8 cellular contexts compared by ENCODE assay signal in the genomic region with DNA sequence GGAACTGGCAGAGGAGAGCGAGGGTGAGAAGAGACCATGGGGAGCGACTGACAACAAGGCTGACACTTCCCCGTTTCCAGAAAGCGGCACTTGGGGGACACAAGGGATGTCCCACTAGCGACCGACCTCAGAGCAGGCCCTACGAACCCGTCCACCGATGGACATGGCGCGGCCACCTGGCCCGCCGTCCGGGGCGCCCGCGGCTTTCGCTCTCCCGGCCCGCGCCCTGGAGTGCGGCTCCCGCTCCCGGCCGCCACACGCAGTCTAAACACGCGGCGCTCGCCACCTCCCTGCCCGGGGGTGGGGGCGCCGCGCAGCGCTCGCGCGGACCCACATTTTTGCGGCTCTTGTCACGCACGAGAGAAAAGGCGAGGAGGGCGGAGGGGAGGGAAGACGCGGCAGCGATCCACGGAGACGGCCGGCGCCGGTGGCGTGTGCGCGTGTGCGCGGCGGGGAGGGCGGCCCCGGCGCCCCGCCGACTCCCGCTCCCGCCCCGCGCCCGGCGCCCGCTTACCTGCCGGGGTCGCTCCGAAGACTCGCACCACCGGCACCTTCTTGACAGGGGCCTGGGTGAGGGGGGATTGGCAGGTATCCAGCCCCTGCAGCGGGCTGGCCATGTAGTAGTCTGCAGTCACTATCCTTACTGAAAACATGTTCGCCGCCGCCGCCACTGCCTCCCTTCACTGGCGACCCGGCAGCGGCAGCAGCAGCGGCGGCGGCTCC. TPM values are rescaled to one million over a fixed set of nuclear protein-coding genes. Genes with fewer than 3 reads are reported as not detected.
DNase-seq lines count a peak whose midpoint lies in the region; FAIRE-seq and TF ChIP-seq lines count a peak whose summit lies in the region.

No MANE protein-coding gene starts in this region.

- CTCF ChIA-PET in GM10248 (lab: Yijun Ruan, JAX): interaction anchor here (2.8 kb wide), 1 partner anchor 223 kb away, joined by 19 read pairs; a partner anchor contains a TSS

- TF ChIP-seq CTCF in GM10248 (IDR thresholded peaks at IDR 0.05; ENCODE audit: control extremely low read depth, extremely low read depth, low read depth, missing control alignments) (no peak), choroid plexus epithelial cell (conservative IDR thresholded peaks at IDR 0.05; ENCODE audit: low read depth, low read length) (no peak)

- peak; percentile 19; the same call in 1 of the 2 replicates for TF ChIP-seq POLR2A in H54 (IDR thresholded peaks at IDR 0.05; ENCODE audit: low read depth, low read length)

- DNase-seq in GM10248 (ENCODE audit: extremely low spot score) (peak; percentile 34), H54 (ENCODE audit: insufficient read length, low spot score) (no peak), M059J (ENCODE audit: low read depth) (peak; percentile 67), choroid plexus epithelial cell (ENCODE audit: low read depth) (peak; percentile 24), left kidney (ENCODE audit: low read depth, low spot score) (peak; percentile 82), NCI-H187 treated with DMSO at 0.1 percent for 48 hours (lab: John Stamatoyannopoulos, UW) (no peak)
- DNase-seq in activated CD4-positive, alpha-beta T cell treated with anti-CD3 and anti-CD28 coated beads for 1 hour: peak; percentile 25
- DNase-seq in stimulated activated CD4-positive, alpha-beta T cell treated with anti-CD3 and anti-CD28 coated beads, Interleukin-2, amount 100 ng/mL, for 4 hours (ENCODE audit: low read depth): peak; percentile 27

- peak overlapping the region; percentile 83 for H3K4me3 ChIP-seq in choroid plexus epithelial cell (ENCODE audit: low read depth, low read length)

- POLR2A ChIA-PET in GM10248 (lab: Yijun Ruan, JAX): interaction anchor here (0.6 to 0.7 kb wide), 6 partner anchors 72 to 583 kb away, joined by 3 to 8 read pairs (median 4); a partner anchor contains a TSS

- FAIRE-seq in H54 (lab: Jason Lieb, UNC): no peak

RNA-seq across cellular contexts. Expression of gene REV3L, which starts 0.6 kb away (rescaled TPM):
- total RNA-seq in M059J (2014; rRNA removed; shearing (Covaris generic)): 18.2 and 23.1 TPM in 2 replicates

Comparison
In these comparisons a context has a peak if more than half of its experiments do, and no peak if none do; other contexts are left out.
1. DNase-seq: peak in GM10248 (single experiment), M059J (single experiment), activated CD4-positive, alpha-beta T cell treated with anti-CD3 and anti-CD28 coated beads for 1 hour (single experiment), choroid plexus epithelial cell (single experiment), left kidney (single experiment) and stimulated activated CD4-positive, alpha-beta T cell treated with anti-CD3 and anti-CD28 coated beads, Interleukin-2, amount 100 ng/mL, for 4 hours (single experiment); none in H54 (single experiment) and NCI-H187 treated with DMSO at 0.1 percent for 48 hours (single experiment).